Comparison of ENCODE assay signal across 17 cellular contexts in the genomic region with DNA sequence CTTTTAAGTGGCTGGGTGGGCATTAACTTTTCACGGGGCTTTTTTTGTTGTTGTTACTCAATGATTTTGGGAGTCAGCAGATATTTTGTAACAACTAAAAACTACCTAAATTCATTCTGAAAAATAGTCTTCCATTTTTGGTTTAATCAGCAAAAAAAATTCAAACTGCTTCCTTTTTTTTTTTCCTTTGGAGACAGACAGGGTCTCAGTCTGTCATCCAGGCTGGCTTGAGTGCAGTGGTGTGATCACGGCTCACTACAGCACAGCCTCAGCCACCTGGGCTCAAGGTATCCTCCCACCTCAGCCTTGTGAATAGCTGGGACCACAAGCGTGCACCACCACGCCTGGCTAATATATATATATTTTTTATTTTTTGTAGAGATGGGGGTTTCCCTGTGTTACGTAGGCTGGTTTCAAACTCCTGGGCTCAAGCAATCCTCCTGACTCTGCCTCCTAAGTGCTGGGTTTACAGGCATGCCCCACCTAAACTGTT. TPM values are rescaled to one million over a fixed set of nuclear protein-coding genes. Genes with fewer than 3 reads are reported as not detected.
DNase-seq lines count a peak whose midpoint lies in the region; ATAC-seq and TF ChIP-seq lines count a peak whose summit lies in the region.
"Had no signal": no experiment of that assay in that cellular context is flagged by ENCODE, and none has a peak within 500 bp of the region (broad histone marks: within the 10 kb centered on the region; RNA-seq: fewer than 3 reads in every experiment).

No MANE protein-coding gene starts in this region.

- ATAC-seq in GM23338 = peak; percentile 66
- no peak for ATAC-seq in left lobe of liver
- ATAC-seq: HCT116 had no signal

- no peaks in the 10 kb centered on the region for H3K9me3 ChIP-seq in SK-N-MC (ENCODE audit: low read depth, low read length)
- H3K9me3 ChIP-seq: BLaER1 had no signal

- H3K4me1 Mint-ChIP-seq in GM23338 (peaks cover 22% of the 10 kb centered on the region), osteocyte (ENCODE audit: unreplicated experiment) (peaks cover 12% of the 10 kb centered on the region)

- no peaks in the 10 kb centered on the region for H3K79me2 ChIP-seq in GM23338 (replicated peaks; ENCODE audit: insufficient read depth)

- no peak overlapping the region for H3K4me2 ChIP-seq in GM23338
- H3K4me2 ChIP-seq: BLaER1, KMS-11 had no signal

- H3K27ac Mint-ChIP-seq in GM23338 = no peak overlapping the region
- no peak overlapping the region for H3K27ac Mint-ChIP-seq in osteocyte (ENCODE audit: unreplicated experiment)

- H3K9ac ChIP-seq in SK-N-MC (ENCODE audit: insufficient read length) = no peak overlapping the region
- H3K9ac ChIP-seq: BLaER1, KMS-11 had no signal

- peaks cover 11% of the 10 kb centered on the region; the same call in 1 of the 2 replicates for H3K4me1 ChIP-seq in GM23338 (ENCODE audit: insufficient read depth)

- H3K27ac ChIP-seq in GM23338 (ENCODE audit: low read depth) (no peak overlapping the region), SK-N-MC (no peak overlapping the region)
- H3K27ac ChIP-seq: BLaER1, HL-60, KMS-11 had no signal

- DNase-seq in GM23338 (ENCODE audit: low spot score) (no peak), SK-N-MC (ENCODE audit: low read depth, low spot score) (no peak), left kidney (ENCODE audit: low read depth, low spot score) (peak; percentile 43), osteocyte (ENCODE audit: extremely low spot score, unreplicated experiment) (peak; percentile 23), NCI-H446 (lab: John Stamatoyannopoulos, UW) (no peak), OCI-M2 (lab: John Stamatoyannopoulos, UW; ENCODE audit: unreplicated experiment) (no peak), GM19240 (ENCODE audit: insufficient read length, low spot score) (no peak), left lobe of liver (ENCODE audit: low spot score) (no peak)
- DNase-seq: DMS 273 treated with DMSO at 0.1 percent for 48 hours, NCI-H1092 treated with DMSO at 0.1 percent for 48 hours, NCI-H1694, NCI-H774, SHP77 had no signal

- H4K20me1 ChIP-seq in GM23338 (replicated peaks; ENCODE audit: insufficient read depth) = no peaks in the 10 kb centered on the region; the same call in 1 of the 2 replicates

- H3K4me3 Mint-ChIP-seq in GM23338 = no peak overlapping the region
- H3K4me3 Mint-ChIP-seq in osteocyte (ENCODE audit: unreplicated experiment) = no peak overlapping the region

- peaks cover 16% of the 10 kb centered on the region for H3K27me3 Mint-ChIP-seq in GM23338 (ENCODE audit: insufficient read depth, low read depth, poor library complexity)
- no peaks in the 10 kb centered on the region for H3K27me3 Mint-ChIP-seq in osteocyte (ENCODE audit: unreplicated experiment)

- no peak overlapping the region for H2AFZ ChIP-seq in GM23338

- H3K9me3 Mint-ChIP-seq in GM23338 = no peaks in the 10 kb centered on the region
- H3K9me3 Mint-ChIP-seq in osteocyte (ENCODE audit: unreplicated experiment) = no peaks in the 10 kb centered on the region

- H3K36me3 Mint-ChIP-seq in GM23338 (ENCODE audit: low read depth) (peaks cover 8% of the 10 kb centered on the region; the same call in 2 of the 3 replicates), osteocyte (ENCODE audit: unreplicated experiment) (no peaks in the 10 kb centered on the region)

- H3F3A ChIP-seq in GM23338 (replicated peaks; ENCODE audit: low read depth) = no peaks in the 10 kb centered on the region

- no peaks in the 10 kb centered on the region for H3K9me2 ChIP-seq in GM23338 (ENCODE audit: insufficient read depth)

- peaks cover 9% of the 10 kb centered on the region for H3K27me3 ChIP-seq in GM23338 (ENCODE audit: insufficient read depth)

- no peaks in the 10 kb centered on the region for H3K36me3 ChIP-seq in GM23338 (ENCODE audit: insufficient read depth)
- no peaks in the 10 kb centered on the region for H3K36me3 ChIP-seq in SK-N-MC (ENCODE audit: insufficient read depth, low read length)
- H3K36me3 ChIP-seq: BLaER1 had no signal

- TF ChIP-seq CTCF in GM23338 (conservative IDR thresholded peaks at IDR 0.05; ENCODE audit: low read depth in 2 of 2) (no peak), osteocyte (IDR thresholded peaks at IDR 0.05) (no peak)

- H3K4me3 ChIP-seq in GM23338 (no peak overlapping the region), SK-N-MC (peak overlapping the region; percentile 38; the same call in 1 of the 2 replicates)
- H3K4me3 ChIP-seq: BLaER1 had no signal

TF ChIP-seq in GM23338, 12 proteins besides CTCF, POLR2A, EP300 and RAD21 (continues in another document):
- TF ChIP-seq CREB1 (CRISPR knock-in tag; IDR thresholded peaks at IDR 0.05; ENCODE audit: low read depth) = no peak
- TF ChIP-seq POLR2AphosphoS5 (IDR thresholded peaks at IDR 0.05; ENCODE audit: low read depth) = no peak
- no peak for TF ChIP-seq JUNB (IDR thresholded peaks at IDR 0.05; ENCODE audit: unreplicated experiment)
- TF ChIP-seq ZNF331 (CRISPR knock-in tag; IDR thresholded peaks at IDR 0.05; ENCODE audit: low read depth) = no peak
- no peak for TF ChIP-seq ETS1 (IDR thresholded peaks at IDR 0.05)
- TF ChIP-seq, protein P1, sequence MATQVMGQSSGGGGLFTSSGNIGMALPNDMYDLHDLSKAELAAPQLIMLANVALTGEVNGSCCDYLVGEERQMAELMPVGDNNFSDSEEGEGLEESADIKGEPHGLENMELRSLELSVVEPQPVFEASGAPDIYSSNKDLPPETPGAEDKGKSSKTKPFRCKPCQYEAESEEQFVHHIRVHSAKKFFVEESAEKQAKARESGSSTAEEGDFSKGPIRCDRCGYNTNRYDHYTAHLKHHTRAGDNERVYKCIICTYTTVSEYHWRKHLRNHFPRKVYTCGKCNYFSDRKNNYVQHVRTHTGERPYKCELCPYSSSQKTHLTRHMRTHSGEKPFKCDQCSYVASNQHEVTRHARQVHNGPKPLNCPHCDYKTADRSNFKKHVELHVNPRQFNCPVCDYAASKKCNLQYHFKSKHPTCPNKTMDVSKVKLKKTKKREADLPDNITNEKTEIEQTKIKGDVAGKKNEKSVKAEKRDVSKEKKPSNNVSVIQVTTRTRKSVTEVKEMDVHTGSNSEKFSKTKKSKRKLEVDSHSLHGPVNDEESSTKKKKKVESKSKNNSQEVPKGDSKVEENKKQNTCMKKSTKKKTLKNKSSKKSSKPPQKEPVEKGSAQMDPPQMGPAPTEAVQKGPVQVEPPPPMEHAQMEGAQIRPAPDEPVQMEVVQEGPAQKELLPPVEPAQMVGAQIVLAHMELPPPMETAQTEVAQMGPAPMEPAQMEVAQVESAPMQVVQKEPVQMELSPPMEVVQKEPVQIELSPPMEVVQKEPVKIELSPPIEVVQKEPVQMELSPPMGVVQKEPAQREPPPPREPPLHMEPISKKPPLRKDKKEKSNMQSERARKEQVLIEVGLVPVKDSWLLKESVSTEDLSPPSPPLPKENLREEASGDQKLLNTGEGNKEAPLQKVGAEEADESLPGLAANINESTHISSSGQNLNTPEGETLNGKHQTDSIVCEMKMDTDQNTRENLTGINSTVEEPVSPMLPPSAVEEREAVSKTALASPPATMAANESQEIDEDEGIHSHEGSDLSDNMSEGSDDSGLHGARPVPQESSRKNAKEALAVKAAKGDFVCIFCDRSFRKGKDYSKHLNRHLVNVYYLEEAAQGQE (IDR thresholded peaks at IDR 0.05; ENCODE audit: unreplicated experiment) = no peak
- no peak for TF ChIP-seq ZNF114 (CRISPR knock-in tag; IDR thresholded peaks at IDR 0.05)
- no peak for TF ChIP-seq EZH2phosphoT487 (IDR thresholded peaks at IDR 0.05; ENCODE audit: unreplicated experiment)

RNA-seq across cellular contexts. Expression of gene SKIDA1, which starts 36.5 kb away (rescaled TPM):
- total RNA-seq in GM23338 (2014; rRNA removed; shearing (Covaris generic)) = 2.3 and 3.5 TPM in 2 replicates
- 0.94 and 1.5 TPM in 2 replicates for polyA plus RNA-seq in GM23338 (2016; fragmentation: Nextera tagmentation; extraction: Ambion mirVana)
- total RNA-seq in osteocyte = 4.3 and 4.9 TPM in 2 replicates
- 3.4 TPM for total RNA-seq in left lobe of liver

RNA-seq across cellular contexts. Expression of gene MLLT10, which starts 45.0 kb away (rescaled TPM):
- total RNA-seq in GM23338 (2014; rRNA removed; shearing (Covaris generic)) = 54.1 and 55.4 TPM in 2 replicates
- 26.1 and 28.8 TPM in 2 replicates for polyA plus RNA-seq in GM23338 (2016; fragmentation: Nextera tagmentation; extraction: Ambion mirVana)
- total RNA-seq in osteocyte (43.9 and 56.5 TPM in 2 replicates), left lobe of liver (19.5 TPM)

Comparison
In these comparisons a context has a peak if more than half of its experiments do, and no peak if none do; other contexts are left out.
1. DNase-seq: peak in left kidney (single experiment) and osteocyte (single experiment); none in GM23338 (single experiment), SK-N-MC (single experiment), NCI-H446 (0 of 2), OCI-M2 (single experiment), GM19240 (single experiment) and left lobe of liver (single experiment).